Comparison of ENCODE assay signal across 13 cellular contexts in genomic region chr2:85258194-85258605, GRCh38.
A peak's percentile ranks its signal among the peaks of the same experiment; 100 is the strongest.
DNase-seq lines count a peak whose midpoint lies in the region; ATAC-seq and TF ChIP-seq lines count a peak whose summit lies in the region.
"Had no signal": no experiment of that assay in that cellular context is flagged by ENCODE, and none has a peak within 500 bp of the region (broad histone marks: within the 10 kb centered on the region; RNA-seq: fewer than 3 reads in every experiment).

No MANE protein-coding gene starts in this region.

- no peak for DNase-seq in A673 (ENCODE audit: low spot score)
- no peak for DNase-seq in RWPE1 (ENCODE audit: low spot score)
- no peak for DNase-seq in right cardiac atrium
- DNase-seq in prostate gland (ENCODE audit: low spot score) = no peak
- DNase-seq in NCI-H446 treated with DMSO at 0.1 percent for 48 hours (lab: John Stamatoyannopoulos, UW) = no peak
- DNase-seq in colonic mucosa = no peak
- DNase-seq: activated CD8-positive, alpha-beta T cell treated with anti-CD3 and anti-CD28 coated beads for 36 hours; NCI-H1417; NCI-H446; PC-3 had no signal

- TF ChIP-seq POLR2A in prostate gland (IDR thresholded peaks at IDR 0.05) = no peak

- no TSS peak for BruUV-seq in A673 (replicated peaks; lab: Mats Ljungman, UMichigan)

- CTCF ChIA-PET in A673 (lab: Charles Lee) (no interaction called here), RWPE1 (lab: Yijun Ruan, JAX) (no interaction called here)

- H3K4me3 ChIP-seq in A673 (ENCODE audit: low read depth, low read length, poor library complexity, severe bottlenecking) = no peak overlapping the region
- H3K4me3 ChIP-seq in right cardiac atrium (ENCODE audit: low read length) = no peak overlapping the region
- H3K4me3 ChIP-seq in prostate gland = no peak overlapping the region
- no peak overlapping the region for H3K4me3 ChIP-seq in colonic mucosa
- H3K4me3 ChIP-seq: cardiac muscle cell had no signal

- no peaks in the 10 kb centered on the region for H3K36me3 ChIP-seq in A673 (ENCODE audit: insufficient read depth, low read length, poor library complexity, severe bottlenecking)
- H3K36me3 ChIP-seq in prostate gland = no peaks in the 10 kb centered on the region
- H3K36me3 ChIP-seq in colonic mucosa = no peaks in the 10 kb centered on the region
- H3K36me3 ChIP-seq: cardiac muscle cell had no signal

- H3K27me3 ChIP-seq in A673 (replicated peaks; ENCODE audit: insufficient read depth, low read depth, low read length, poor library complexity) (no peaks in the 10 kb centered on the region), right cardiac atrium (ENCODE audit: control insufficient read depth, insufficient read depth) (no peaks in the 10 kb centered on the region), prostate gland (replicated peaks; ENCODE audit: insufficient read depth) (no peaks in the 10 kb centered on the region), colonic mucosa (no peaks in the 10 kb centered on the region)
- H3K27me3 ChIP-seq: cardiac muscle cell had no signal

- intact Hi-C loops in A673 (cut with micrococcal nuclease; ENCODE audit: unreplicated experiment) = no loop called here
- intact Hi-C loops in right cardiac atrium (cut with DNase I) = loop anchor here in 1 of 4 donors (5.0 kb wide), 1 partner anchor 126 kb away; the partner anchor contains the start of gene TCF7L1
- intact Hi-C loops in prostate gland (cut with DNase I) = no loop called here
- intact Hi-C loops in colonic mucosa (cut with DNase I) = no loop called here

- peak in 1 of 2 donors; percentile 43 for ATAC-seq in right cardiac atrium
- ATAC-seq in GM18909 (IDR thresholded peaks at IDR 0.05; ENCODE audit: poor library complexity, unreplicated experiment) = no peak
- no peak for ATAC-seq in HG03520 (IDR thresholded peaks at IDR 0.05; ENCODE audit: unreplicated experiment)
- ATAC-seq: activated CD8-positive, alpha-beta T cell treated with anti-CD3 and anti-CD28 coated beads for 36 hours; PC-3 had no signal

- peak overlapping the region; percentile 19 for H3K27ac ChIP-seq in A673 (ENCODE audit: low read depth, low read length, poor library complexity, severe bottlenecking)
- H3K27ac ChIP-seq in RWPE1 = peak overlapping the region; percentile 90
- peak overlapping the region; percentile 84 for H3K27ac ChIP-seq in right cardiac atrium (ENCODE audit: low read length)
- peak overlapping the region; percentile 25 to 52 for H3K27ac ChIP-seq in prostate gland
- H3K27ac ChIP-seq in colonic mucosa = no peak overlapping the region
- H3K27ac ChIP-seq: cardiac muscle cell had no signal

- H3K9ac ChIP-seq in colonic mucosa (ENCODE audit: low read depth in 2 of 2, low read length in 2 of 2) = no peak overlapping the region

- 56% methylated on average over 6 of the region's 6 CpGs for WGBS in right cardiac atrium
- WGBS in prostate gland = 53% methylated on average over 6 of the region's 6 CpGs

- POLR2A ChIA-PET in A673 (lab: Charles Lee; ENCODE audit: low non-redundant PET) = no interaction called here
- POLR2A ChIA-PET in RWPE1 (lab: Yijun Ruan, JAX; ENCODE audit: low non-redundant PET) = no interaction called here

- H3K9me3 ChIP-seq in A673 (ENCODE audit: low read depth, low read length, poor library complexity, severe bottlenecking) (no peaks in the 10 kb centered on the region), right cardiac atrium (ENCODE audit: control insufficient read depth, low read length) (no peaks in the 10 kb centered on the region), prostate gland (no peaks in the 10 kb centered on the region), colonic mucosa (no peaks in the 10 kb centered on the region)

- H3K4me1 ChIP-seq in A673 (ENCODE audit: insufficient read depth, low read length, poor library complexity, severe bottlenecking) = peaks cover 64% of the 10 kb centered on the region
- peaks cover 43% of the 10 kb centered on the region for H3K4me1 ChIP-seq in right cardiac atrium (ENCODE audit: control insufficient read depth, insufficient read depth, low read length)
- peaks cover 15% of the 10 kb centered on the region for H3K4me1 ChIP-seq in prostate gland (replicated peaks)
- no peaks in the 10 kb centered on the region for H3K4me1 ChIP-seq in colonic mucosa

- TF ChIP-seq CTCF in A673 (conservative IDR thresholded peaks at IDR 0.05; ENCODE audit: low read depth, low read length) (no peak), RWPE1 (conservative IDR thresholded peaks at IDR 0.05; ENCODE audit: low read depth) (no peak), prostate gland (IDR thresholded peaks at IDR 0.05) (no peak), colonic mucosa (IDR thresholded peaks at IDR 0.05) (no peak)
